Comparison of ENCODE assay signal across 17 cellular contexts in the genomic region with DNA sequence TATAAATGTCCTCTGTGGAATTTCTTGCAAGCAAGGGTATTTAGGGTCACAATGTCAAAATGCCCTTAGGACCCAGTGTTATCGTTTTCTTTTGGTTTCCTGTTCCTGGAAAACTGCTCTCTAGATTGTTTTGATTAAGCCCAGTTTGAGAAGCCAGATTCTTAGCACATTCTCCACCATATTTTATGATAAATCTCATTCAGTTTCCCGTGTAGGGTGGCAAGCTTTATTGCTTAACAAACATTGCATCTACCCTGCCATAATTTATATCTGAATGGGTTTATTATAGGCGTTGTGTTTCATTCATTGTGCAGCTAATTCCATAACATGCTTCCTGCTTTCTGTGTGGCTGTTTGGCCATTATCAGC.
A peak's percentile ranks its signal among the peaks of the same experiment; 100 is the strongest.
DNase-seq lines count a peak whose midpoint lies in the region; FAIRE-seq and TF ChIP-seq lines count a peak whose summit lies in the region.
"Had no signal": no experiment of that assay in that cellular context is flagged by ENCODE, and none has a peak within 500 bp of the region (broad histone marks: within the 10 kb centered on the region; RNA-seq: fewer than 3 reads in every experiment).

No MANE protein-coding gene starts in this region.

- no peaks in the 10 kb centered on the region for H3K9me3 Mint-ChIP-seq in activated CD4-positive, alpha-beta memory T cell treated with anti-CD3 and anti-CD28 coated beads, Interleukin-2, amount 10 ng/mL, durations not matched to agents 7 days and 5 days

- POLR2A ChIA-PET in activated CD4-positive, alpha-beta memory T cell treated with anti-CD3 and anti-CD28 coated beads, Interleukin-2, amount 10 ng/mL, durations not matched to agents 7 days and 5 days (lab: Charles Lee): no interaction called here

- H3K27ac ChIP-seq in mucosa of rectum (ENCODE audit: low read depth in 2 of 2, low read length in 2 of 2) (peak overlapping the region; percentile 45 to 67), transverse colon (peak overlapping the region in 2 of 4 donors; percentile 20 to 22)
- H3K27ac ChIP-seq: HL-60 had no signal

- TF ChIP-seq CTCF in AG10803 (conservative IDR thresholded peaks at IDR 0.05; ENCODE audit: low read length) (no peak), transverse colon (IDR thresholded peaks at IDR 0.05) (no peak)

- in situ Hi-C loops in transverse colon (cut with MboI; ENCODE audit: low pct_ligation_motif_present in 1 of 4, low pct_unique_long_range_greater_than_20kb in 1 of 4, low sequenced_read_pairs in 3 of 4): no loop called here

- H3K36me3 ChIP-seq in mucosa of rectum (ENCODE audit: control insufficient read depth in 2 of 2, insufficient read depth in 2 of 2, low read length in 2 of 2): no peaks in the 10 kb centered on the region
- H3K36me3 ChIP-seq in transverse colon: no peaks in the 10 kb centered on the region
- H3K36me3 ChIP-seq: BE2C had no signal

- no peak for TF ChIP-seq EP300 in transverse colon (IDR thresholded peaks at IDR 0.05; ENCODE audit: low read depth)

- no peak overlapping the region for H3K27ac Mint-ChIP-seq in activated CD4-positive, alpha-beta memory T cell treated with anti-CD3 and anti-CD28 coated beads, Interleukin-2, amount 10 ng/mL, durations not matched to agents 7 days and 5 days
- H3K27ac Mint-ChIP-seq: CD4-positive, alpha-beta memory T cell had no signal

- DNase-seq in AG10803 (ENCODE audit: low read depth) (peak; percentile 48), GM03348 (ENCODE audit: low spot score) (peak; percentile 12), AML-193 (lab: John Stamatoyannopoulos, UW) (no peak), transverse colon (no peak), A172 (ENCODE audit: low spot score) (no peak)
- no peak for DNase-seq in activated CD4-positive, alpha-beta memory T cell treated with anti-CD3 and anti-CD28 coated beads, Interleukin-2, amount 10 ng/mL, durations not matched to agents 7 days and 5 days
- DNase-seq: BE2C; CD4-positive, alpha-beta memory T cell; GF-D8; NCI-H1105 treated with DMSO at 0.1 percent for 48 hours; NCI-H1694 treated with DMSO at 0.1 percent for 48 hours; NCI-H2107; NCI-H69 had no signal

- no peak overlapping the region for H3K9ac ChIP-seq in mucosa of rectum (ENCODE audit: low read depth in 1 of 2, low read length in 2 of 2)

- peaks cover 14% of the 10 kb centered on the region for H3K27me3 Mint-ChIP-seq in activated CD4-positive, alpha-beta memory T cell treated with anti-CD3 and anti-CD28 coated beads, Interleukin-2, amount 10 ng/mL, durations not matched to agents 7 days and 5 days

- H3K4me1 Mint-ChIP-seq in activated CD4-positive, alpha-beta memory T cell treated with anti-CD3 and anti-CD28 coated beads, Interleukin-2, amount 10 ng/mL, durations not matched to agents 7 days and 5 days: no peaks in the 10 kb centered on the region
- H3K4me1 Mint-ChIP-seq: CD4-positive, alpha-beta memory T cell had no signal

- H3K9me3 ChIP-seq in mucosa of rectum (ENCODE audit: control insufficient read depth in 2 of 2, low read length in 2 of 2) (no peaks in the 10 kb centered on the region), transverse colon (no peaks in the 10 kb centered on the region)
- H3K9me3 ChIP-seq: BE2C had no signal

- H3K4me1 ChIP-seq in mucosa of rectum (ENCODE audit: control insufficient read depth in 2 of 2, insufficient read depth in 2 of 2, low read length in 2 of 2): peaks cover 10 to 12% of the 10 kb centered on the region in 2 donors
- H3K4me1 ChIP-seq in transverse colon: peaks cover 2 to 24% (median 7%) of the 10 kb centered on the region in 4 donors
- H3K4me1 ChIP-seq: BE2C had no signal

- 4 to 8% methylated on average over 3 of the region's 3 CpGs for WGBS in transverse colon (ENCODE audit: low coverage in 1 of 2), 2 donors

- peak; percentile 38 for FAIRE-seq in colon (lab: Jason Lieb, UNC)
- FAIRE-seq: HTR-8/SVneo had no signal

- TF ChIP-seq POLR2A in transverse colon (IDR thresholded peaks at IDR 0.05): no peak

- no peak overlapping the region for H3K4me3 ChIP-seq in AG10803 (ENCODE audit: low read length)
- H3K4me3 ChIP-seq in mucosa of rectum (ENCODE audit: low read length in 2 of 2): no peak overlapping the region
- no peak overlapping the region for H3K4me3 ChIP-seq in transverse colon

- CTCF ChIA-PET in activated CD4-positive, alpha-beta memory T cell treated with anti-CD3 and anti-CD28 coated beads, Interleukin-2, amount 10 ng/mL, durations not matched to agents 7 days and 5 days (lab: Charles Lee): no interaction called here

- no peak overlapping the region for H3K4me3 Mint-ChIP-seq in activated CD4-positive, alpha-beta memory T cell treated with anti-CD3 and anti-CD28 coated beads, Interleukin-2, amount 10 ng/mL, durations not matched to agents 7 days and 5 days
- H3K4me3 Mint-ChIP-seq: CD4-positive, alpha-beta memory T cell had no signal

- H3K36me3 Mint-ChIP-seq in activated CD4-positive, alpha-beta memory T cell treated with anti-CD3 and anti-CD28 coated beads, Interleukin-2, amount 10 ng/mL, durations not matched to agents 7 days and 5 days (ENCODE audit: low read depth): no peaks in the 10 kb centered on the region
- H3K36me3 Mint-ChIP-seq: CD4-positive, alpha-beta memory T cell had no signal

- intact Hi-C loops in transverse colon (cut with DNase I; ENCODE audit: low total_unique reads): no loop called here

- no peaks in the 10 kb centered on the region for H3K27me3 ChIP-seq in mucosa of rectum (ENCODE audit: control insufficient read depth in 2 of 2, insufficient read depth in 2 of 2, low read length in 2 of 2)
- H3K27me3 ChIP-seq in transverse colon: no peaks in the 10 kb centered on the region
- H3K27me3 ChIP-seq: BE2C had no signal

Comparison
In these comparisons a context has a peak if more than half of its experiments do, and no peak if none do; other contexts are left out.
1. DNase-seq: peak in AG10803 (single experiment) and GM03348 (single experiment); none in activated CD4-positive, alpha-beta memory T cell treated with anti-CD3 and anti-CD28 coated beads, Interleukin-2, amount 10 ng/mL, durations not matched to agents 7 days and 5 days (single experiment), AML-193 (0 of 2), transverse colon (single experiment) and A172 (single experiment).